ENCODE assay signal across 1 cellular context in genomic region chr7:26629696-26630095, GRCh38.
TF ChIP-seq lines count a peak whose summit lies in the region.

No MANE protein-coding gene starts in this region.

TF ChIP-seq in K562, 482 proteins besides CTCF, POLR2A, EP300 and RAD21 (continued from another document):
- TF ChIP-seq ZHX1 (conservative IDR thresholded peaks at IDR 0.05; ENCODE audit: low read length): no peak
- TF ChIP-seq ZNF695 (CRISPR knock-in tag; IDR thresholded peaks at IDR 0.05): no peak
- peak in 1 of 2 experiments; percentile 90; a peak in 2 of 4 replicates for TF ChIP-seq FOXA3 (CRISPR knock-in tag; conservative IDR thresholded peaks at IDR 0.05 in 1 of 2, IDR thresholded peaks at IDR 0.05 in 1 of 2)
- TF ChIP-seq SNRNP70 (optimal IDR thresholded peaks at IDR 0.05; ENCODE audit: low read depth, low read length): no peak
- TF ChIP-seq ADNP (tag; IDR thresholded peaks at IDR 0.05): no peak
- no peak for TF ChIP-seq NR2C2 (CRISPR knock-in tag; IDR thresholded peaks at IDR 0.05)
- no peak for TF ChIP-seq NR2C2 (tag; IDR thresholded peaks at IDR 0.05)
- no peak for TF ChIP-seq PTTG1 (tag; IDR thresholded peaks at IDR 0.05; ENCODE audit: low read depth)
- TF ChIP-seq YY1 (IDR thresholded peaks at IDR 0.05; ENCODE audit: borderline replicate concordance in 1 of 3, control insufficient read depth in 1 of 3, extremely low read depth in 1 of 3, insufficient read depth in 3 of 3, insufficient read length in 1 of 3, insufficient replicate concordance in 2 of 3, low read depth in 1 of 3, low read length in 2 of 3): no peak
- TF ChIP-seq SIX5 (IDR thresholded peaks at IDR 0.05; ENCODE audit: borderline replicate concordance in 1 of 2, insufficient read depth in 1 of 2, low read depth in 1 of 2, low read length in 2 of 2): no peak
- TF ChIP-seq TEAD1 (CRISPR knock-in tag; IDR thresholded peaks at IDR 0.05): no peak
- TF ChIP-seq U2AF1 (optimal IDR thresholded peaks at IDR 0.05; ENCODE audit: low read depth, low read length): no peak
- no peak for TF ChIP-seq OTX1 (CRISPR knock-in tag; IDR thresholded peaks at IDR 0.05)
- no peak for TF ChIP-seq MTA2 (IDR thresholded peaks at IDR 0.05; ENCODE audit: low read depth)
- TF ChIP-seq MAFF (IDR thresholded peaks at IDR 0.05; ENCODE audit: low read length): no peak
- TF ChIP-seq CSDE1 (IDR thresholded peaks at IDR 0.05): no peak
- no peak for TF ChIP-seq ZNF175 (CRISPR knock-in tag; IDR thresholded peaks at IDR 0.05; ENCODE audit: low read depth)
- no peak for TF ChIP-seq BCL6 (CRISPR knock-in tag; IDR thresholded peaks at IDR 0.05)
- no peak for TF ChIP-seq PHF21A (IDR thresholded peaks at IDR 0.05; ENCODE audit: borderline replicate concordance, low read depth)
- no peak for TF ChIP-seq KLF16 (IDR thresholded peaks at IDR 0.05)
- TF ChIP-seq EHMT2 (IDR thresholded peaks at IDR 0.05): no peak
- TF ChIP-seq ZBTB26 (CRISPR knock-in tag; IDR thresholded peaks at IDR 0.05): no peak
- TF ChIP-seq ZFP1 (CRISPR knock-in tag; IDR thresholded peaks at IDR 0.05): no peak
- no peak for TF ChIP-seq RBBP5 (IDR thresholded peaks at IDR 0.05; ENCODE audit: borderline replicate concordance, insufficient read depth, low read length, poor library complexity, severe bottlenecking)
- TF ChIP-seq SRSF7 (optimal IDR thresholded peaks at IDR 0.05; ENCODE audit: low read depth, low read length): no peak
- no peak for TF ChIP-seq ELK1 (CRISPR knock-in tag; IDR thresholded peaks at IDR 0.05)
- no peak for TF ChIP-seq WHSC1 (IDR thresholded peaks at IDR 0.05; ENCODE audit: low read length)
- TF ChIP-seq SREBF2 (CRISPR knock-in tag; IDR thresholded peaks at IDR 0.05): no peak
- TF ChIP-seq ETV5 (CRISPR knock-in tag; IDR thresholded peaks at IDR 0.05; ENCODE audit: low read depth): no peak
- no peak for TF ChIP-seq ZNF384 (IDR thresholded peaks at IDR 0.05; ENCODE audit: low read depth, low read length)
- no peak for TF ChIP-seq ZBTB8A (IDR thresholded peaks at IDR 0.05; ENCODE audit: partially characterized antibody)
- TF ChIP-seq CBFA2T2 (conservative IDR thresholded peaks at IDR 0.05): peak; percentile 14; the same call in 1 of the 2 replicates
- no peak for TF ChIP-seq MBD2 (IDR thresholded peaks at IDR 0.05; ENCODE audit: borderline replicate concordance, low read depth)
- TF ChIP-seq ZNF274 (IDR thresholded peaks at IDR 0.05; ENCODE audit: borderline replicate concordance, low read depth, low read length): no peak
- no peak for TF ChIP-seq FOXA1 (IDR thresholded peaks at IDR 0.05; ENCODE audit: borderline replicate concordance)
- no peak for TF ChIP-seq ZNF644 (tag; IDR thresholded peaks at IDR 0.05; ENCODE audit: low read depth)
- TF ChIP-seq HNRNPLL (IDR thresholded peaks at IDR 0.05; ENCODE audit: low read depth, low read length, poor library complexity, severe bottlenecking): no peak
- TF ChIP-seq TAF7 (tag; IDR thresholded peaks at IDR 0.05): no peak
- no peak for TF ChIP-seq STAT5A (IDR thresholded peaks at IDR 0.05; ENCODE audit: borderline replicate concordance, low read length)
- no peak for TF ChIP-seq BACH1 (tag; IDR thresholded peaks at IDR 0.05)
- no peak for TF ChIP-seq PBX2 (CRISPR knock-in tag; IDR thresholded peaks at IDR 0.05; ENCODE audit: low read depth)
- TF ChIP-seq PBX2 (tag; conservative IDR thresholded peaks at IDR 0.05; ENCODE audit: low read depth): no peak
- TF ChIP-seq CTBP1 (IDR thresholded peaks at IDR 0.05; ENCODE audit: borderline replicate concordance): no peak
- no peak for TF ChIP-seq MCM5 (IDR thresholded peaks at IDR 0.05; ENCODE audit: low read depth)
- no peak for TF ChIP-seq XRCC5 (IDR thresholded peaks at IDR 0.05; ENCODE audit: low read depth, low read length)
- no peak for TF ChIP-seq RBM14 (IDR thresholded peaks at IDR 0.05; ENCODE audit: borderline replicate concordance, insufficient read depth, low read depth, low read length)
- no peak for TF ChIP-seq DEAF1 (CRISPR knock-in tag; IDR thresholded peaks at IDR 0.05)
- no peak for TF ChIP-seq CREB3L1 (IDR thresholded peaks at IDR 0.05; ENCODE audit: borderline replicate concordance, low read depth)
- no peak for TF ChIP-seq POLR3A (IDR thresholded peaks at IDR 0.05; ENCODE audit: borderline replicate concordance, extremely low read depth, insufficient read depth, insufficient read length)
- no peak for TF ChIP-seq CBX2 (IDR thresholded peaks at IDR 0.05; ENCODE audit: insufficient read depth, low read length, poor library complexity, severe bottlenecking)
- no peak for TF ChIP-seq CBX8 (IDR thresholded peaks at IDR 0.05; ENCODE audit: borderline replicate concordance, extremely low read depth, low read depth, low read length, poor library complexity, severe bottlenecking)
- TF ChIP-seq SPI1 (IDR thresholded peaks at IDR 0.05; ENCODE audit: borderline replicate concordance, low read depth, low read length): no peak
- no peak for TF ChIP-seq TCF7L2 (IDR thresholded peaks at IDR 0.05; ENCODE audit: low read depth, low read length)
- TF ChIP-seq ARID1B (IDR thresholded peaks at IDR 0.05): peak; percentile 53
- peak in 1 of 2 experiments; percentile 47; a peak in 1 of 4 replicates for TF ChIP-seq TRIM24 (IDR thresholded peaks at IDR 0.05)
